8 cellular contexts compared by ENCODE assay signal in genomic region chr1:161037661-161038522, GRCh38. TPM values are rescaled to one million over a fixed set of nuclear protein-coding genes. Genes with fewer than 3 reads are reported as not detected.
A peak's percentile ranks its signal among the peaks of the same experiment; 100 is the strongest.
DNase-seq lines count a peak whose midpoint lies in the region; ATAC-seq and TF ChIP-seq lines count a peak whose summit lies in the region.

No MANE protein-coding gene starts in this region.

- WGBS in thymus = 76% methylated on average over 21 of the region's 21 CpGs

- intact Hi-C loops in ascending aorta (cut with DNase I) (no loop called here), left lung (cut with DNase I) (no loop called here)

- H3K27me3 ChIP-seq in ascending aorta (no peaks in the 10 kb centered on the region), left lung (no peaks in the 10 kb centered on the region), thymus (ENCODE audit: control insufficient read depth, insufficient read depth) (no peaks in the 10 kb centered on the region)

- H3K4me3 Mint-ChIP-seq in T-helper 2 cell treated with Interferon-gamma antibody and Interleukin-4, amounts not matched to agents 5 μg/mL and 100 μg/mL, for 36 hours = peak overlapping the region; percentile 92

- H3K36me3 ChIP-seq in ascending aorta (peaks cover 38 to 41% of the 10 kb centered on the region in 2 donors), left lung (peaks cover 0 to 51% of the 10 kb centered on the region in 2 donors), thymus (ENCODE audit: control insufficient read depth, insufficient read depth) (peaks cover 36% of the 10 kb centered on the region)

- H3K27me3 Mint-ChIP-seq in T-helper 2 cell treated with Interferon-gamma antibody and Interleukin-4, amounts not matched to agents 5 μg/mL and 100 μg/mL, for 36 hours (ENCODE audit: low read depth) = no peaks in the 10 kb centered on the region

- TF ChIP-seq CTCF in ascending aorta (IDR thresholded peaks at IDR 0.05) (no peak), left lung (IDR thresholded peaks at IDR 0.05) (no peak)

- ATAC-seq in left lung (peak; percentile 44), HG03439 (IDR thresholded peaks at IDR 0.05; ENCODE audit: unreplicated experiment) (no peak)

- H3K4me3 ChIP-seq in ascending aorta = peak overlapping the region; percentile 39 to 56
- peak overlapping the region; percentile 56 to 61 for H3K4me3 ChIP-seq in left lung
- H3K4me3 ChIP-seq in thymus (ENCODE audit: low read length) = peak overlapping the region; percentile 85

- DNase-seq in T-helper 2 cell treated with Interferon-gamma antibody and Interleukin-4, amounts not matched to agents 5 μg/mL and 100 μg/mL, for 36 hours (ENCODE audit: low spot score) = no peak
- DNase-seq in T-helper 2 cell (no peak), ascending aorta (ENCODE audit: low spot score in 2 of 2) (no peak), left lung (peak in 1 of 2 donors; percentile 40), SIG-M5 treated with dmso at 0.1 percent for 504 hours (lab: John Stamatoyannopoulos, UW; ENCODE audit: unreplicated experiment) (no peak), NCI-H2029 (lab: John Stamatoyannopoulos, UW) (no peak)

- H3K9me3 ChIP-seq in ascending aorta = no peaks in the 10 kb centered on the region
- H3K9me3 ChIP-seq in left lung = no peaks in the 10 kb centered on the region
- no peaks in the 10 kb centered on the region for H3K9me3 ChIP-seq in thymus (ENCODE audit: control insufficient read depth)

- H3K27ac ChIP-seq in ascending aorta = no peak overlapping the region
- H3K27ac ChIP-seq in left lung = peak overlapping the region in 1 of 2 donors; percentile 66
- peak overlapping the region; percentile 90 for H3K27ac ChIP-seq in thymus (ENCODE audit: low read depth)

- peak overlapping the region; percentile 41 for H3K27ac Mint-ChIP-seq in T-helper 2 cell treated with Interferon-gamma antibody and Interleukin-4, amounts not matched to agents 5 μg/mL and 100 μg/mL, for 36 hours

- peaks cover 41% of the 10 kb centered on the region for H3K36me3 Mint-ChIP-seq in T-helper 2 cell treated with Interferon-gamma antibody and Interleukin-4, amounts not matched to agents 5 μg/mL and 100 μg/mL, for 36 hours (ENCODE audit: low read depth)

- H3K4me1 Mint-ChIP-seq in T-helper 2 cell treated with Interferon-gamma antibody and Interleukin-4, amounts not matched to agents 5 μg/mL and 100 μg/mL, for 36 hours (ENCODE audit: low read depth) = peaks cover 21% of the 10 kb centered on the region

- H3K4me1 ChIP-seq in ascending aorta (no peaks in the 10 kb centered on the region), left lung (peaks cover 2 to 34% of the 10 kb centered on the region in 2 donors), thymus (ENCODE audit: control insufficient read depth, insufficient read depth, low read length) (peaks cover 17% of the 10 kb centered on the region)

- H3K9me3 Mint-ChIP-seq in T-helper 2 cell treated with Interferon-gamma antibody and Interleukin-4, amounts not matched to agents 5 μg/mL and 100 μg/mL, for 36 hours = no peaks in the 10 kb centered on the region

RNA-seq across cellular contexts. Expression of gene TSTD1, which starts 0.9 kb away (rescaled TPM):
- total RNA-seq in ascending aorta = not detected
- 10 to 100 TPM; 35.1 to 73.5 TPM for total RNA-seq in left lung
- polyA plus RNA-seq in thymus = 149 TPM

RNA-seq across cellular contexts. Expression of gene USF1, which starts 7.9 kb away (rescaled TPM):
- 68.5 TPM for total RNA-seq in ascending aorta
- total RNA-seq in left lung = 10 to 100 TPM; 56.1 to 72.4 TPM
- 148 TPM for polyA plus RNA-seq in thymus

RNA-seq across cellular contexts. Expression of gene F11R, which starts 16.9 kb away (rescaled TPM):
- total RNA-seq in ascending aorta (19.9 TPM), left lung (100 to 1,000 TPM; 142 to 164 TPM)
- polyA plus RNA-seq in thymus = 43.0 TPM

RNA-seq across cellular contexts. Expression of gene ARHGAP30, which starts 31.8 kb away (rescaled TPM):
- total RNA-seq in ascending aorta (14.7 TPM), left lung (10 to 100 TPM; 18.8 to 57.7 TPM)
- 40.8 TPM for polyA plus RNA-seq in thymus

RNA-seq across cellular contexts. Expression of gene NECTIN4, which starts 51.5 kb away (rescaled TPM):
- total RNA-seq in ascending aorta (not detected), left lung (1 to 10 TPM; 5.6 to 9.6 TPM)
- polyA plus RNA-seq in thymus = 4.7 TPM

Comparison
In these comparisons a context has a peak if more than half of its experiments do, and no peak if none do; other contexts are left out.
1. RNA of gene TSTD1, which starts 0.9 kb away (total RNA-seq): 35.1 to 73.5 TPM in left lung; not detected in ascending aorta (single experiment); every median in the first group is over 10 times any median in the second.
2. Peak in every context shown above with its lines, with median percentiles within 50 percentile points of each other: H3K4me3 ChIP-seq.